Comparison of ENCODE assay signal across 20 cellular contexts in the genomic region with DNA sequence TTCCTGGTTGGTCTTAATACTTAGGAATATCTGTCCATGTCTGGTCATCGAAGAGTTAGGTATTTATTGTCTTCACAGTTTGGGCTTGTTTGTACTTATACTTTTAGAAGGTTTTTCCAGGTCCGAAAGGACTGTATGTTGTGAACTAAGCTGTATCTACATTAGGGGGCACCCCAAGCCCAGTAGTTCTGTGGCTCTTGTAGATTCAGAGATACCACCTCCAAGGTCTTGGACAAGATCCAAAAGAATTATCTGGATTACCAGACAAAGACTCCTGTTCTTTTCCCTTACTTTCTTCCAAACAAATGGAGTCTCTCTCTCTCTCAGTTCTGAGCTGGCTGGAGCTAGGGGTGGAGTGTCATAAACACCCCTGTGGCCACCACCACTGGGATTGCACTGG.
DNase-seq lines count a peak whose midpoint lies in the region; FAIRE-seq and TF ChIP-seq lines count a peak whose summit lies in the region.
"Had no signal": no experiment of that assay in that cellular context is flagged by ENCODE, and none has a peak within 500 bp of the region (broad histone marks: within the 10 kb centered on the region; RNA-seq: fewer than 3 reads in every experiment).

No MANE protein-coding gene starts in this region.

- no peak overlapping the region for H4K91ac ChIP-seq in H1 (replicated peaks; ENCODE audit: insufficient read length, low read length)

- H3K9ac ChIP-seq in H1 (replicated peaks in 1 of 4; ENCODE audit: extremely low read depth in 1 of 4, low read depth in 3 of 4, low read length in 3 of 4) = no peak overlapping the region
- H3K9ac ChIP-seq: BLaER1 treated with 17β-estradiol and CSF1 and Interleukin-3, amounts not matched to agents 10 nM and 100 nM had no signal

- TF ChIP-seq POLR2A in H1 (IDR thresholded peaks at IDR 0.05; ENCODE audit: control extremely low read depth in 1 of 2, low read depth in 2 of 2, low read length in 2 of 2) = no peak

- FAIRE-seq in H1 (lab: Jason Lieb, UNC) = no peak
- FAIRE-seq: A204.1, D721Med, GM12891, GM18507, H54 had no signal

- no peak for TF ChIP-seq EP300 in H1 (IDR thresholded peaks at IDR 0.05; ENCODE audit: borderline replicate concordance in 1 of 2, low read depth in 2 of 2, low read length in 2 of 2)

- no peak overlapping the region for H2BK12ac ChIP-seq in H1 (ENCODE audit: low read depth, low read length)

- in situ Hi-C loops in SK-MEL-5 (cut with HindIII; ENCODE audit: low pct_unique_long_range_greater_than_20kb, low sequenced_read_pairs) = no loop called here

- no peaks in the 10 kb centered on the region for H3K4me1 ChIP-seq in H1 (replicated peaks in 1 of 4; ENCODE audit: control insufficient read depth in 3 of 4, insufficient read depth in 4 of 4, low read length in 3 of 4)
- H3K4me1 ChIP-seq: BLaER1 treated with 17β-estradiol and CSF1 and Interleukin-3, amounts not matched to agents 10 nM and 100 nM had no signal

- no peaks in the 10 kb centered on the region for H3K9me3 ChIP-seq in H1 (ENCODE audit: insufficient read depth in 2 of 2, low read depth in 1 of 2, low read length in 1 of 2)

- POLR2A ChIA-PET in H1 (lab: Charles Lee; ENCODE audit: partially characterized antibody) = no interaction called here

- no peak overlapping the region for H3K56ac ChIP-seq in H1 (replicated peaks; ENCODE audit: insufficient read length, low read depth, low read length)

- no peak overlapping the region for H3K27ac ChIP-seq in H1 (ENCODE audit: low read depth, low read length)
- H3K27ac ChIP-seq: 22Rv1; BLaER1 treated with 17β-estradiol and CSF1 and Interleukin-3, amounts not matched to agents 10 nM and 100 nM had no signal

- H3K23me2 ChIP-seq in H1 (ENCODE audit: low read depth, low read length) = no peaks in the 10 kb centered on the region

- H3K23ac ChIP-seq in H1 (ENCODE audit: insufficient read length) = no peak overlapping the region

- no peak overlapping the region for H2AFZ ChIP-seq in H1 (ENCODE audit: low read length)
- H2AFZ ChIP-seq: GM23338 had no signal

- H3K4ac ChIP-seq in H1 (replicated peaks; ENCODE audit: insufficient read length, low read depth, low read length) = no peak overlapping the region

- no peak overlapping the region for H4K8ac ChIP-seq in H1 (ENCODE audit: extremely low read depth, insufficient read depth, low read length)

- H3K14ac ChIP-seq in H1 (ENCODE audit: insufficient read length) = no peak overlapping the region

- no peak overlapping the region for H2BK120ac ChIP-seq in H1 (replicated peaks; ENCODE audit: low read depth, low read length)

- H3K27me3 ChIP-seq in H1 (replicated peaks in 1 of 4; ENCODE audit: control insufficient read depth in 3 of 4, extremely low read depth in 1 of 4, insufficient read depth in 3 of 4, low read length in 3 of 4) = no peaks in the 10 kb centered on the region
- H3K27me3 ChIP-seq: BLaER1 treated with 17β-estradiol and CSF1 and Interleukin-3, amounts not matched to agents 10 nM and 100 nM had no signal

- H2BK15ac ChIP-seq in H1 (ENCODE audit: low read length) = no peak overlapping the region

- no peak overlapping the region for H3K4me3 ChIP-seq in H1 (ENCODE audit: extremely low read depth in 1 of 4, insufficient read depth in 2 of 4, low read depth in 3 of 4, low read length in 4 of 4)
- H3K4me3 ChIP-seq: BLaER1 treated with 17β-estradiol and CSF1 and Interleukin-3, amounts not matched to agents 10 nM and 100 nM; GM23338 had no signal

- TF ChIP-seq CTCF in H1 (IDR thresholded peaks at IDR 0.05; ENCODE audit: control extremely low read depth in 1 of 3, insufficient read depth in 1 of 3, low read depth in 1 of 3, low read length in 3 of 3) = no peak

- CTCF ChIA-PET in H1 (lab: Charles Lee; ENCODE audit: partially characterized antibody) = interaction anchor here (0.9 to 1.6 kb wide), 2 partner anchors 17 to 177 kb away, joined by 3 to 4 read pairs; no protein-coding TSS in a partner anchor

- H4K5ac ChIP-seq in H1 (ENCODE audit: insufficient read length, low read depth, low read length) = no peak overlapping the region

- no peaks in the 10 kb centered on the region for H3K36me3 ChIP-seq in H1 (ENCODE audit: control insufficient read depth in 2 of 4, insufficient read depth in 4 of 4, low read length in 3 of 4)
- H3K36me3 ChIP-seq: BLaER1 treated with 17β-estradiol and CSF1 and Interleukin-3, amounts not matched to agents 10 nM and 100 nM had no signal

- 98% methylated on average over 2 of the region's 2 CpGs; no CpG with 5 or more reads in 1 of the 2 experiments for WGBS in H1 (ENCODE audit: extremely low coverage in 1 of 2, insufficient coverage in 1 of 2, insufficient read length in 1 of 2, insufficient replicate concordance in 2 of 2, low coverage in 1 of 2, low lambda C conversion rate in 2 of 2, missing lambda C conversion rate in 1 of 2), 2 experiments

- DNase-seq in NCI-H82 (lab: John Stamatoyannopoulos, UW) = peak; percentile 27
- DNase-seq in NCI-H82 treated with DMSO at 0.1 percent for 48 hours (lab: John Stamatoyannopoulos, UW; ENCODE audit: unreplicated experiment) = no peak
- DNase-seq in SK-MEL-5 (ENCODE audit: low read depth, low spot score) = peak; percentile 6
- DNase-seq in H1 (ENCODE audit: low read depth in 1 of 2, low spot score in 2 of 2) = no peak
- no peak for DNase-seq in OCI-M2 (lab: John Stamatoyannopoulos, UW; ENCODE audit: unreplicated experiment)
- DNase-seq in EL = no peak
- DNase-seq: CD4-positive, alpha-beta T cell; CD8-positive, alpha-beta memory T cell; DMS 273 treated with DMSO at 0.1 percent for 48 hours; DMS79; GF-D8; HCEC 1CT had no signal

- H2BK5ac ChIP-seq in H1 (ENCODE audit: low read depth, low read length) = no peak overlapping the region

- H3K4me2 ChIP-seq in H1 (ENCODE audit: insufficient read depth in 1 of 2, low read depth in 2 of 2, low read length in 2 of 2) = no peak overlapping the region
- H3K4me2 ChIP-seq: BLaER1 treated with 17β-estradiol and CSF1 and Interleukin-3, amounts not matched to agents 10 nM and 100 nM; GM23338 had no signal

- no peak overlapping the region for H3K18ac ChIP-seq in H1 (ENCODE audit: extremely low read depth, low read length)

- H2BK20ac ChIP-seq in H1 (ENCODE audit: low read length) = no peak overlapping the region

- no peak overlapping the region for H2AK5ac ChIP-seq in H1 (ENCODE audit: low read depth, low read length)

- H3K79me1 ChIP-seq in H1 (ENCODE audit: low read depth, low read length) = no peaks in the 10 kb centered on the region

- H4K20me1 ChIP-seq in H1 (replicated peaks in 1 of 2; ENCODE audit: control insufficient read depth in 1 of 2, insufficient read depth in 2 of 2, low read length in 2 of 2) = no peaks in the 10 kb centered on the region
- H4K20me1 ChIP-seq: BLaER1 treated with 17β-estradiol and CSF1 and Interleukin-3, amounts not matched to agents 10 nM and 100 nM had no signal

- TF ChIP-seq RAD21 in H1 (IDR thresholded peaks at IDR 0.05 in 1 of 2, conservative IDR thresholded peaks at IDR 0.05 in 1 of 2; ENCODE audit: low read depth in 2 of 2, low read length in 2 of 2) = peak; percentile 38 to 55; a peak in 3 of 4 replicates

- no peaks in the 10 kb centered on the region for H3K79me2 ChIP-seq in H1 (ENCODE audit: control insufficient read depth in 1 of 2, insufficient read depth in 2 of 2, low read length in 2 of 2)

TF ChIP-seq in H1, 55 proteins besides CTCF, POLR2A, EP300 and RAD21 (continues in another document):
- TF ChIP-seq RFX5 (IDR thresholded peaks at IDR 0.05; ENCODE audit: borderline replicate concordance, low read depth, low read length) = no peak
- TF ChIP-seq JUN (IDR thresholded peaks at IDR 0.05; ENCODE audit: low read depth, low read length) = no peak

Comparison
In these comparisons a context has a peak if more than half of its experiments do, and no peak if none do; other contexts are left out.
1. DNase-seq: peak in NCI-H82 (single experiment) and SK-MEL-5 (single experiment); none in NCI-H82 treated with DMSO at 0.1 percent for 48 hours (single experiment), H1 (0 of 2), OCI-M2 (single experiment) and EL (single experiment).